1 cellular context compared by ENCODE assay signal in the genomic region with DNA sequence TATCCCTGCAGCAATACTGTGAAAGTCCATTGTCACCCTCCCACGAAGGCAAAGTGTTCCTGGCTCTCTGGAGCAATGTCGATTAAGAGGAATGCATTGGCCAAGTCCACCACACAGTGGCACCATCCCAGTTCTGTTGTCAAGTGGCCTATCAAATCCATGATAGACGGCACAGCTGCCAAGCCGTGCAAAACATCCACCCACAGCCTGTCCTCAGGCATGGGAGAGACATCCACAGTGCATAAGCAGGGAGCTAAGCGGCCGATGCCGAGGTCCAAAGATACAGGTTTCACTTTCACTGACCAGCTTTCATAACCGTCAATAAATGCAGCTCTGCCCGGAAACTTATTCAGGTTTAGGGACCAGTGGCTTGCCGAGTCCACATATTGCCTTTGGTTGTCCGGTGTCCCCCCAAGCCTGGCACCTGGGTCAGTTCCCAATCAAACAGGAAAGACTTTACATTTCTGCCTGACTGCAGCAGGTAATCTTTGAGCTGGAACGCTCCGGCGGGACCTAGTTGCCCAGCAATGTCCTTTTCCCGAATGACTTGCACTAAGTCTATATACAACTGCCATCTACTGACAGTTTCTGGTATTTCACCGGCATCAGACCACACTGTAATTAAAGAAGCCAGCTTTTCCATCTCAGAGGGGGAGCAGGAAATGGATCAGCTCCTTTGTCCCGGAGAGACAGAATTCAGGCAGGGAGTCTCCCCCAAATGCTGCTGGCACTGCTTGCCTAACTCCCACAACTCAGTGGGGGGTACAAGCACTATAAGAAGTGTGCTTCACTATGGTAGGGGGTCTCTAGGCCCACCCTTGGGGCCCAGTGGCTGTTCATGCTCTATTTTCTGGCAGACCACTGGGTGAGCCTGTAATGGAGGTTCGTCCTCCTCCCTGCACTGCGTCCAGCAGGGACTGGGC.
A peak's percentile ranks its signal among the peaks of the same experiment; 100 is the strongest.
TF ChIP-seq lines count a peak whose summit lies in the region.

No MANE protein-coding gene starts in this region.

TF ChIP-seq in HepG2, 621 proteins besides CTCF, POLR2A, EP300 and RAD21 (continues in another document):
- TF ChIP-seq NFE2L1 (CRISPR knock-in tag; IDR thresholded peaks at IDR 0.05; ENCODE audit: borderline replicate concordance) (no peak), GZF1 (CRISPR knock-in tag; IDR thresholded peaks at IDR 0.05) (no peak), ZNF737 (CRISPR knock-in tag; IDR thresholded peaks at IDR 0.05; ENCODE audit: borderline replicate concordance) (0 out of 2 replicates have a peak, but pooled peaks have one; percentile 58), ZNF790 (CRISPR knock-in tag; IDR thresholded peaks at IDR 0.05; ENCODE audit: borderline replicate concordance) (no peak), FOSL1 (CRISPR knock-in tag; IDR thresholded peaks at IDR 0.05; ENCODE audit: borderline replicate concordance) (no peak), ZZZ3 (CRISPR knock-in tag; IDR thresholded peaks at IDR 0.05; ENCODE audit: borderline replicate concordance) (no peak), ZNF563 (CRISPR knock-in tag; IDR thresholded peaks at IDR 0.05) (no peak), FOXA3 (CRISPR knock-in tag; IDR thresholded peaks at IDR 0.05) (peak; percentile 56), REPIN1 (CRISPR knock-in tag; IDR thresholded peaks at IDR 0.05; ENCODE audit: borderline replicate concordance, low read depth) (no peak; the same call in 1 of the 2 replicates), ARNT2 (CRISPR knock-in tag; IDR thresholded peaks at IDR 0.05; ENCODE audit: low read depth) (no peak), RFXAP (CRISPR knock-in tag; IDR thresholded peaks at IDR 0.05; ENCODE audit: borderline replicate concordance) (0 out of 2 replicates have a peak, but pooled peaks have one; percentile 63), MTA1 (CRISPR knock-in tag; IDR thresholded peaks at IDR 0.05; ENCODE audit: borderline replicate concordance) (no peak), ZNF20 (CRISPR knock-in tag; IDR thresholded peaks at IDR 0.05) (no peak), CHCHD3 (CRISPR knock-in tag; IDR thresholded peaks at IDR 0.05) (no peak), ZNF552 (CRISPR knock-in tag; IDR thresholded peaks at IDR 0.05; ENCODE audit: borderline replicate concordance) (no peak), TOE1 (CRISPR knock-in tag; IDR thresholded peaks at IDR 0.05) (no peak), TBX3 (IDR thresholded peaks at IDR 0.05; ENCODE audit: borderline replicate concordance) (no peak), ZNF496 (CRISPR knock-in tag; IDR thresholded peaks at IDR 0.05; ENCODE audit: insufficient replicate concordance) (no peak), NFKB2 (CRISPR knock-in tag; IDR thresholded peaks at IDR 0.05; ENCODE audit: borderline replicate concordance) (peak; percentile 71; the same call in 1 of the 2 replicates), CBX5 (CRISPR knock-in tag; IDR thresholded peaks at IDR 0.05; ENCODE audit: borderline replicate concordance) (no peak), MEF2D (CRISPR knock-in tag; IDR thresholded peaks at IDR 0.05) (peak; percentile 51; the same call in 1 of the 2 replicates), SNAI1 (CRISPR knock-in tag; IDR thresholded peaks at IDR 0.05; ENCODE audit: borderline replicate concordance) (no peak), ZNF274 (CRISPR knock-in tag; IDR thresholded peaks at IDR 0.05) (no peak), HCFC1 (IDR thresholded peaks at IDR 0.05; ENCODE audit: low read depth, low read length) (no peak), ZNF776 (CRISPR knock-in tag; IDR thresholded peaks at IDR 0.05) (no peak), MEIS1 (CRISPR knock-in tag; IDR thresholded peaks at IDR 0.05; ENCODE audit: borderline replicate concordance) (no peak), ESRRA (CRISPR knock-in tag; IDR thresholded peaks at IDR 0.05; ENCODE audit: low read depth) (0 out of 2 replicates have a peak, but pooled peaks have one; percentile 44), SALL1 (CRISPR knock-in tag; IDR thresholded peaks at IDR 0.05) (peak; percentile 49), SMAD3 (CRISPR knock-in tag; IDR thresholded peaks at IDR 0.05) (peak; percentile 68; the same call in 1 of the 2 replicates), CC2D1A (CRISPR knock-in tag; IDR thresholded peaks at IDR 0.05) (no peak), GTF3A (CRISPR knock-in tag; conservative IDR thresholded peaks at IDR 0.05) (no peak), KDM6A (CRISPR knock-in tag; IDR thresholded peaks at IDR 0.05; ENCODE audit: low read depth) (no peak)
- TF ChIP-seq, protein P1, sequence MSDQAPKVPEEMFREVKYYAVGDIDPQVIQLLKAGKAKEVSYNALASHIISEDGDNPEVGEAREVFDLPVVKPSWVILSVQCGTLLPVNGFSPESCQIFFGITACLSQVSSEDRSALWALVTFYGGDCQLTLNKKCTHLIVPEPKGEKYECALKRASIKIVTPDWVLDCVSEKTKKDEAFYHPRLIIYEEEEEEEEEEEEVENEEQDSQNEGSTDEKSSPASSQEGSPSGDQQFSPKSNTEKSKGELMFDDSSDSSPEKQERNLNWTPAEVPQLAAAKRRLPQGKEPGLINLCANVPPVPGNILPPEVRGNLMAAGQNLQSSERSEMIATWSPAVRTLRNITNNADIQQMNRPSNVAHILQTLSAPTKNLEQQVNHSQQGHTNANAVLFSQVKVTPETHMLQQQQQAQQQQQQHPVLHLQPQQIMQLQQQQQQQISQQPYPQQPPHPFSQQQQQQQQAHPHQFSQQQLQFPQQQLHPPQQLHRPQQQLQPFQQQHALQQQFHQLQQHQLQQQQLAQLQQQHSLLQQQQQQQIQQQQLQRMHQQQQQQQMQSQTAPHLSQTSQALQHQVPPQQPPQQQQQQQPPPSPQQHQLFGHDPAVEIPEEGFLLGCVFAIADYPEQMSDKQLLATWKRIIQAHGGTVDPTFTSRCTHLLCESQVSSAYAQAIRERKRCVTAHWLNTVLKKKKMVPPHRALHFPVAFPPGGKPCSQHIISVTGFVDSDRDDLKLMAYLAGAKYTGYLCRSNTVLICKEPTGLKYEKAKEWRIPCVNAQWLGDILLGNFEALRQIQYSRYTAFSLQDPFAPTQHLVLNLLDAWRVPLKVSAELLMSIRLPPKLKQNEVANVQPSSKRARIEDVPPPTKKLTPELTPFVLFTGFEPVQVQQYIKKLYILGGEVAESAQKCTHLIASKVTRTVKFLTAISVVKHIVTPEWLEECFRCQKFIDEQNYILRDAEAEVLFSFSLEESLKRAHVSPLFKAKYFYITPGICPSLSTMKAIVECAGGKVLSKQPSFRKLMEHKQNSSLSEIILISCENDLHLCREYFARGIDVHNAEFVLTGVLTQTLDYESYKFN (CRISPR knock-in tag; conservative IDR thresholded peaks at IDR 0.05): 0 out of 2 replicates have a peak, but pooled peaks have one; percentile 26
- TF ChIP-seq, protein P2, sequence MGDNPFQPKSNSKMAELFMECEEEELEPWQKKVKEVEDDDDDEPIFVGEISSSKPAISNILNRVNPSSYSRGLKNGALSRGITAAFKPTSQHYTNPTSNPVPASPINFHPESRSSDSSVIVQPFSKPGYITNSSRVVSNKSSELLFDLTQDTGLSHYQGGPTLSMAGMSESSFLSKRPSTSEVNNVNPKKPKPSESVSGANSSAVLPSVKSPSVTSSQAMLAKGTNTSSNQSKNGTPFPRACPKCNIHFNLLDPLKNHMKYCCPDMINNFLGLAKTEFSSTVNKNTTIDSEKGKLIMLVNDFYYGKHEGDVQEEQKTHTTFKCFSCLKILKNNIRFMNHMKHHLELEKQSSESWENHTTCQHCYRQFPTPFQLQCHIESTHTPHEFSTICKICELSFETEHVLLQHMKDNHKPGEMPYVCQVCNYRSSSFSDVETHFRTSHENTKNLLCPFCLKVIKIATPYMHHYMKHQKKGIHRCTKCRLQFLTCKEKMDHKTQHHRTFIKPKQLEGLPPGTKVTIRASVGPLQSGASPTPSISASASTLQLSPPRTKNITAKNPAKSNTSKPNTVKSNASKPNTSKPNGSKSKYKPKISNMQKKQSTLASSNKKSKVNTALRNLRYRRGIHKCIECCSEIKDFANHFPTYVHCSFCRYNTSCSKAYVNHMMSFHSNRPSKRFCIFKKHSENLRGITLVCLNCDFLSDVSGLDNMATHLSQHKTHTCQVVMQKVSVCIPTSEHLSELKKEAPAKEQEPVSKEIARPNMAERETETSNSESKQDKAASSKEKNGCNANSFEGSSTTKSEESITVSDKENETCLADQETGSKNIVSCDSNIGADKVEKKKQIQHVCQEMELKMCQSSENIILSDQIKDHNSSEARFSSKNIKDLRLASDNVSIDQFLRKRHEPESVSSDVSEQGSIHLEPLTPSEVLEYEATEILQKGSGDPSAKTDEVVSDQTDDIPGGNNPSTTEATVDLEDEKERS (CRISPR knock-in tag; IDR thresholded peaks at IDR 0.05): no peak
- TF ChIP-seq, protein P3, sequence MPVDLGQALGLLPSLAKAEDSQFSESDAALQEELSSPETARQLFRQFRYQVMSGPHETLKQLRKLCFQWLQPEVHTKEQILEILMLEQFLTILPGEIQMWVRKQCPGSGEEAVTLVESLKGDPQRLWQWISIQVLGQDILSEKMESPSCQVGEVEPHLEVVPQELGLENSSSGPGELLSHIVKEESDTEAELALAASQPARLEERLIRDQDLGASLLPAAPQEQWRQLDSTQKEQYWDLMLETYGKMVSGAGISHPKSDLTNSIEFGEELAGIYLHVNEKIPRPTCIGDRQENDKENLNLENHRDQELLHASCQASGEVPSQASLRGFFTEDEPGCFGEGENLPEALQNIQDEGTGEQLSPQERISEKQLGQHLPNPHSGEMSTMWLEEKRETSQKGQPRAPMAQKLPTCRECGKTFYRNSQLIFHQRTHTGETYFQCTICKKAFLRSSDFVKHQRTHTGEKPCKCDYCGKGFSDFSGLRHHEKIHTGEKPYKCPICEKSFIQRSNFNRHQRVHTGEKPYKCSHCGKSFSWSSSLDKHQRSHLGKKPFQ (CRISPR knock-in tag; IDR thresholded peaks at IDR 0.05; ENCODE audit: insufficient replicate concordance): no peak
- TF ChIP-seq, protein P4, sequence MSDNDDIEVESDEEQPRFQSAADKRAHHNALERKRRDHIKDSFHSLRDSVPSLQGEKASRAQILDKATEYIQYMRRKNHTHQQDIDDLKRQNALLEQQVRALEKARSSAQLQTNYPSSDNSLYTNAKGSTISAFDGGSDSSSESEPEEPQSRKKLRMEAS (IDR thresholded peaks at IDR 0.05): no peak; the same call in 1 of the 2 replicates
- TF ChIP-seq, protein P5, sequence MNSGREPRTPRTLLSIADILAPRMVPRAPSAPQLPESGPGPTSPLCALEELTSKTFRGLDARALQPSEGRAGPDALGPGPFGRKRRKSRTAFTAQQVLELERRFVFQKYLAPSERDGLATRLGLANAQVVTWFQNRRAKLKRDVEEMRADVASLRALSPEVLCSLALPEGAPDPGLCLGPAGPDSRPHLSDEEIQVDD (CRISPR knock-in tag; IDR thresholded peaks at IDR 0.05; ENCODE audit: borderline replicate concordance): no peak; the same call in 1 of the 2 replicates
- TF ChIP-seq, protein P6, sequence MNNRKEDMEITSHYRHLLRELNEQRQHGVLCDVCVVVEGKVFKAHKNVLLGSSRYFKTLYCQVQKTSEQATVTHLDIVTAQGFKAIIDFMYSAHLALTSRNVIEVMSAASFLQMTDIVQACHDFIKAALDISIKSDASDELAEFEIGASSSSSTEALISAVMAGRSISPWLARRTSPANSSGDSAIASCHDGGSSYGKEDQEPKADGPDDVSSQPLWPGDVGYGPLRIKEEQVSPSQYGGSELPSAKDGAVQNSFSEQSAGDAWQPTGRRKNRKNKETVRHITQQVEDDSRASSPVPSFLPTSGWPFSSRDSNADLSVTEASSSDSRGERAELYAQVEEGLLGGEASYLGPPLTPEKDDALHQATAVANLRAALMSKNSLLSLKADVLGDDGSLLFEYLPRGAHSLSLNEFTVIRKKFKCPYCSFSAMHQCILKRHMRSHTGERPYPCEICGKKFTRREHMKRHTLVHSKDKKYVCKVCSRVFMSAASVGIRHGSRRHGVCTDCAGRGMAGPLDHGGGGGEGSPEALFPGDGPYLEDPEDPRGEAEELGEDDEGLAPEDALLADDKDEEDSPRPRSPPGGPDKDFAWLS (CRISPR knock-in tag; IDR thresholded peaks at IDR 0.05; ENCODE audit: borderline replicate concordance): no peak
- TF ChIP-seq, protein P7, sequence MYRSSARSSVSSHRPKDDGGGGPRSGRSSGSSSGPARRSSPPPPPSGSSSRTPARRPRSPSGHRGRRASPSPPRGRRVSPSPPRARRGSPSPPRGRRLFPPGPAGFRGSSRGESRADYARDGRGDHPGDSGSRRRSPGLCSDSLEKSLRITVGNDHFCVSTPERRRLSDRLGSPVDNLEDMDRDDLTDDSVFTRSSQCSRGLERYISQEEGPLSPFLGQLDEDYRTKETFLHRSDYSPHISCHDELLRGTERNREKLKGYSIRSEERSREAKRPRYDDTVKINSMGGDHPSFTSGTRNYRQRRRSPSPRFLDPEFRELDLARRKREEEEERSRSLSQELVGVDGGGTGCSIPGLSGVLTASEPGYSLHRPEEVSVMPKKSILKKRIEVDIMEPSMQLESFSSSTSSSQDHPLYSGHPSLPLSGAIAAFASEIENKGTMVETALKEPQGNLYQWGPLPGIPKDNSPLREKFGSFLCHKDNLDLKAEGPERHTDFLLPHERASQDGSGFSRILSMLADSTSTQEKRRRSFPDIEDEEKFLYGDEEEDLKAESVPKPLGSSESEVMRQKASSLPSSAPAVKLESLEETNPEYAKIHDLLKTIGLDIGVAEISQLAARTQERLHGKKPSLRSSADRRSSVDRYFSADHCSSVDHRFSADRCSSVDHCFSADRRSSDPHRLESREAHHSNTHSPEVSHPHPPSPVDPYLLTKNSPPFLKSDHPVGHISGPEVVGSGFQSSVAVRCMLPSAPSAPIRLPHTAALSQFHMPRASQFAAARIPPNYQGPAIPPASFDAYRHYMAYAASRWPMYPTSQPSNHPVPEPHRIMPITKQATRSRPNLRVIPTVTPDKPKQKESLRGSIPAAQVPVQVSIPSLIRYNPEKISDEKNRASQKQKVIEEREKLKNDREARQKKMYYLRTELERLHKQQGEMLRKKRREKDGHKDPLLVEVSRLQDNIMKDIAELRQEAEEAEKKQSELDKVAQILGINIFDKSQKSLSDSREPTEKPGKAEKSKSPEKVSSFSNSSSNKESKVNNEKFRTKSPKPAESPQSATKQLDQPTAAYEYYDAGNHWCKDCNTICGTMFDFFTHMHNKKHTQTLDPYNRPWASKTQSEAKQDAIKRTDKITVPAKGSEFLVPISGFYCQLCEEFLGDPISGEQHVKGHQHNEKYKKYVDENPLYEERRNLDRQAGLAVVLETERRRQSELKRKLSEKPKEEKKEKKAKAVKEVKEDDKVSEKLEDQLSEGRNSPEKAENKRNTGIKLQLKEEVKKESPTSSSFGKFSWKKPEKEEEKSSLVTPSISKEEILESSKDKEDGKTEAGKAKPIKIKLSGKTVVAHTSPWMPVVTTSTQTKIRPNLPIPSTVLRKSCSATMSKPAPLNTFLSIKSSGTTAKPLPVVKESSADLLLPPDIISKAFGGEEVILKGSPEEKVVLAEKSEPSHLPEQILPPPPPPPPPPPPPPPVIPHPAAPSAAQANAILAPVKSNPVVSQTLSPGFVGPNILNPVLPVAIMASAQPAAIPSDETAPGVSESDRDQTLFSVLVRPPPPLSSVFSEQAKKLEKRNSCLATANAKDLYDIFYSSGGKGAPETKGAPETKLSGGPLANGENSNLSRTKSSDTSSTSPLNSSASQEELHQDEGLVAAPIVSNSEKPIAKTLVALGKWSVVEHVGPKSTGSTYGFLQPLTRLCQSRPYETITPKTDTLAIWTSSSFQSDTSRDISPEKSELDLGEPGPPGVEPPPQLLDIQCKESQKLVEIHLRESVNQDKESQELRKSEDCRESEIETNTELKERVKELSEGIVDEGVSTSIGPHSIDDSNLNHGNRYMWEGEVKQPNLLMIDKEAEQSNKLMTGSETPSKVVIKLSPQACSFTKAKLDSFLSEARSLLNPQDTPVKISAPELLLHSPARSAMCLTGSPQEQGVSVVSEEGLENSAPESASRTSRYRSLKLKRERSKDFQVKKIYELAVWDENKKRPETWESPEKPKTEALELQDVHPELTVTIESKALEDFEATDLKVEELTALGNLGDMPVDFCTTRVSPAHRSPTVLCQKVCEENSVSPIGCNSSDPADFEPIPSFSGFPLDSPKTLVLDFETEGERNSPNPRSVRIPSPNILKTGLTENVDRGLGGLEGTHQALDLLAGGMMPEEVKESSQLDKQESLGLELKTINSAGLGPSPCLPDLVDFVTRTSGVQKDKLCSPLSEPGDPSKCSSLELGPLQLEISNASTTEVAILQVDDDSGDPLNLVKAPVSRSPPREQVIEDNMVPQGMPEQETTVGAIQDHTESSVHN (CRISPR knock-in tag; IDR thresholded peaks at IDR 0.05): 0 out of 2 replicates have a peak, but pooled peaks have one; percentile 78
